ENCODE assay signal across 1 cellular context in genomic region chr22:43343262-43343988, GRCh38.
TF ChIP-seq lines count a peak whose summit lies in the region.

TSS of gene SCUBE1 (minus strand) at chr22:43343372. CDS start at chr22:43343261, 111 bp downstream.

TF ChIP-seq in GM12878, 131 proteins besides CTCF, POLR2A, EP300 and RAD21 (continued from another document):
- TF ChIP-seq, protein P1, sequence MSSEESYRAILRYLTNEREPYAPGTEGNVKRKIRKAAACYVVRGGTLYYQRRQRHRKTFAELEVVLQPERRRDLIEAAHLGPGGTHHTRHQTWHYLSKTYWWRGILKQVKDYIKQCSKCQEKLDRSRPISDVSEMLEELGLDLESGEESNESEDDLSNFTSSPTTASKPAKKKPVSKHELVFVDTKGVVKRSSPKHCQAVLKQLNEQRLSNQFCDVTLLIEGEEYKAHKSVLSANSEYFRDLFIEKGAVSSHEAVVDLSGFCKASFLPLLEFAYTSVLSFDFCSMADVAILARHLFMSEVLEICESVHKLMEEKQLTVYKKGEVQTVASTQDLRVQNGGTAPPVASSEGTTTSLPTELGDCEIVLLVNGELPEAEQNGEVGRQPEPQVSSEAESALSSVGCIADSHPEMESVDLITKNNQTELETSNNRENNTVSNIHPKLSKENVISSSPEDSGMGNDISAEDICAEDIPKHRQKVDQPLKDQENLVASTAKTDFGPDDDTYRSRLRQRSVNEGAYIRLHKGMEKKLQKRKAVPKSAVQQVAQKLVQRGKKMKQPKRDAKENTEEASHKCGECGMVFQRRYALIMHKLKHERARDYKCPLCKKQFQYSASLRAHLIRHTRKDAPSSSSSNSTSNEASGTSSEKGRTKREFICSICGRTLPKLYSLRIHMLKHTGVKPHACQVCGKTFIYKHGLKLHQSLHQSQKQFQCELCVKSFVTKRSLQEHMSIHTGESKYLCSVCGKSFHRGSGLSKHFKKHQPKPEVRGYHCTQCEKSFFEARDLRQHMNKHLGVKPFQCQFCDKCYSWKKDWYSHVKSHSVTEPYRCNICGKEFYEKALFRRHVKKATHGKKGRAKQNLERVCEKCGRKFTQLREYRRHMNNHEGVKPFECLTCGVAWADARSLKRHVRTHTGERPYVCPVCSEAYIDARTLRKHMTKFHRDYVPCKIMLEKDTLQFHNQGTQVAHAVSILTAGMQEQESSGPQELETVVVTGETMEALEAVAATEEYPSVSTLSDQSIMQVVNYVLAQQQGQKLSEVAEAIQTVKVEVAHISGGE (CRISPR knock-in tag; IDR thresholded peaks at IDR 0.05): no peak
- TF ChIP-seq BMI1 (IDR thresholded peaks at IDR 0.05; ENCODE audit: borderline replicate concordance) (no peak), TCF12 (IDR thresholded peaks at IDR 0.05; ENCODE audit: low read depth, low read length) (no peak), POLR2AphosphoS5 (IDR thresholded peaks at IDR 0.05; ENCODE audit: low read length) (no peak), SP1 (IDR thresholded peaks at IDR 0.05; ENCODE audit: low read depth, low read length) (no peak)
- TF ChIP-seq, protein P2, sequence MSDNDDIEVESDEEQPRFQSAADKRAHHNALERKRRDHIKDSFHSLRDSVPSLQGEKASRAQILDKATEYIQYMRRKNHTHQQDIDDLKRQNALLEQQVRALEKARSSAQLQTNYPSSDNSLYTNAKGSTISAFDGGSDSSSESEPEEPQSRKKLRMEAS (IDR thresholded peaks at IDR 0.05; ENCODE audit: low read depth, low read length): no peak
